Comparison of ENCODE assay signal across 17 cellular contexts in genomic region chr3:188085596-188086560, GRCh38.
"Had no signal": no experiment of that assay in that cellular context is flagged by ENCODE, and none has a peak within 500 bp of the region (broad histone marks: within the 10 kb centered on the region; RNA-seq: fewer than 3 reads in every experiment).

No MANE protein-coding gene starts in this region.

- H3K4me1 Mint-ChIP-seq: activated CD4-positive, alpha-beta memory T cell treated with anti-CD3 and anti-CD28 coated beads, Interleukin-2, amount 10 ng/mL, durations not matched to agents 7 days and 5 days; T-helper 17 cell had no signal

- H3K27me3 ChIP-seq: heart left ventricle, spleen, thyroid gland, upper lobe of right lung had no signal

- H3K9me3 Mint-ChIP-seq: activated CD4-positive, alpha-beta memory T cell treated with anti-CD3 and anti-CD28 coated beads, Interleukin-2, amount 10 ng/mL, durations not matched to agents 7 days and 5 days; activated naive CD8-positive, alpha-beta T cell treated with anti-CD3 and anti-CD28 coated beads, Interleukin-2, amount 50 U/mL, for 24 hours had no signal

- H3K27ac Mint-ChIP-seq: activated CD4-positive, alpha-beta memory T cell treated with anti-CD3 and anti-CD28 coated beads, Interleukin-2, amount 10 ng/mL, durations not matched to agents 7 days and 5 days; activated naive CD8-positive, alpha-beta T cell treated with anti-CD3 and anti-CD28 coated beads, Interleukin-2, amount 50 U/mL, for 24 hours; T-helper 17 cell had no signal

- DNase-seq: activated CD4-positive, alpha-beta memory T cell treated with anti-CD3 and anti-CD28 coated beads, Interleukin-2, amount 10 ng/mL, durations not matched to agents 7 days and 5 days; activated CD4-positive, alpha-beta T cell treated with anti-CD3 and anti-CD28 coated beads for 48 hours; activated effector memory CD4-positive, alpha-beta T cell treated with anti-CD3 and anti-CD28 coated beads, Interleukin-2, amount 50 U/mL, for 16 hours; activated naive CD4-positive, alpha-beta T cell treated with anti-CD3 and anti-CD28 coated beads, Interleukin-2, amount 50 U/mL, for 16 hours; activated naive CD8-positive, alpha-beta T cell treated with anti-CD3 and anti-CD28 coated beads, Interleukin-2, amount 50 U/mL, for 24 hours; heart left ventricle; lower lobe of right lung; occipital lobe; posterior cingulate gyrus; spleen; stimulated activated CD4-positive, alpha-beta T cell treated with anti-CD3 and anti-CD28 coated beads, Interleukin-4, amount 100 ng/mL, for 1 hour; stimulated activated naive CD4-positive, alpha-beta T cell; T-helper 17 cell; upper lobe of right lung had no signal

- H3K4me3 Mint-ChIP-seq: activated CD4-positive, alpha-beta memory T cell treated with anti-CD3 and anti-CD28 coated beads, Interleukin-2, amount 10 ng/mL, durations not matched to agents 7 days and 5 days; activated naive CD8-positive, alpha-beta T cell treated with anti-CD3 and anti-CD28 coated beads, Interleukin-2, amount 50 U/mL, for 24 hours; T-helper 17 cell had no signal

- H3K9me3 ChIP-seq: heart left ventricle, lower lobe of right lung, mucosa of descending colon, spleen, thyroid gland, upper lobe of right lung had no signal

- H3K4me3 ChIP-seq: heart left ventricle, lower lobe of right lung, mucosa of descending colon, spleen, thyroid gland, upper lobe of right lung had no signal

- H3K27ac ChIP-seq: heart left ventricle, lower lobe of right lung, spleen, thyroid gland, upper lobe of right lung had no signal

- H3K4me1 ChIP-seq: lower lobe of right lung, thyroid gland, upper lobe of right lung had no signal

- ATAC-seq: activated naive CD8-positive, alpha-beta T cell treated with anti-CD3 and anti-CD28 coated beads, Interleukin-2, amount 50 U/mL, for 24 hours; heart left ventricle; left lobe of liver; lower lobe of right lung; mucosa of descending colon; T-helper 17 cell; upper lobe of right lung had no signal

- H3K27me3 Mint-ChIP-seq: activated naive CD8-positive, alpha-beta T cell treated with anti-CD3 and anti-CD28 coated beads, Interleukin-2, amount 50 U/mL, for 24 hours; T-helper 17 cell had no signal

- H3K36me3 ChIP-seq: heart left ventricle, lower lobe of right lung, spleen, thyroid gland, upper lobe of right lung had no signal
